In the genomic region with DNA sequence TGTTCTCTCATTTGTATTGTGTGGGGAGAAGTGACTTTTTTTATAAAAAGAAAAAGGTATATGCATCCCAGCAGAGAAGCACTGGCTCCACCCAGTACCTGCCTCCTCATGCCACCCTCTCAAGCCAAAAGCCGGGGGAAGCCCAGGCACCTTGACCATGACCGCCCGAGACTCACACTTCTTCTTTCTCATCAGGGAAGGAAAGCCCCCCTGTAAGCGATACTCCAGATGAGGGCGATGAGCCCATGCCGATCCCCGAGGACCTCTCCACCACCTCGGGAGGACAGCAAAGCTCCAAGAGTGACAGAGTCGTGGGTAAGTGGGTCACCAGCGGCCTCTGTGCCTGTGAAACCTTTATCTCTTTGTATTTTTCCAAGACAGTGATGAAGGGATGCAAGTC, we compare ENCODE assay signal across 12 cellular contexts. TPM values are rescaled to one million over a fixed set of nuclear protein-coding genes. Genes with fewer than 3 reads are reported as not detected.
DNase-seq lines count a peak whose midpoint lies in the region; ATAC-seq lines count a peak whose summit lies in the region.
"Had no signal": no experiment of that assay in that cellular context is flagged by ENCODE, and none has a peak within 500 bp of the region (broad histone marks: within the 10 kb centered on the region; RNA-seq: fewer than 3 reads in every experiment).

No MANE protein-coding gene starts in this region.

- 96% methylated on average over 10 of the region's 10 CpGs for WGBS in thymus

- intact Hi-C loops in activated naive CD4-positive, alpha-beta T cell treated with anti-CD3 and anti-CD28 coated beads for 36 hours (cut with micrococcal nuclease) = no loop called here

- peak overlapping the region; percentile 6 for H3K27ac ChIP-seq in KOPT-K1 (ENCODE audit: low read depth, low read length, poor library complexity, severe bottlenecking)
- H3K27ac ChIP-seq in thymus (ENCODE audit: low read depth) = peak overlapping the region; percentile 26
- H3K27ac ChIP-seq: VCaP had no signal

- H3K4me3 Mint-ChIP-seq in activated naive CD4-positive, alpha-beta T cell treated with anti-CD3 and anti-CD28 coated beads for 36 hours = no peak overlapping the region
- H3K4me3 Mint-ChIP-seq: stimulated activated naive CD8-positive, alpha-beta T cell treated with anti-CD3 and anti-CD28 coated beads, Interleukin-15, Interleukin-2, amounts not matched to agents 100 ng/mL and 50 ng/mL, for 24 hours had no signal

- peaks cover 59% of the 10 kb centered on the region for H3K4me1 Mint-ChIP-seq in activated naive CD4-positive, alpha-beta T cell treated with anti-CD3 and anti-CD28 coated beads for 36 hours (ENCODE audit: low read depth)

- DNase-seq in activated naive CD4-positive, alpha-beta T cell treated with anti-CD3 and anti-CD28 coated beads for 36 hours = no peak
- no peak for DNase-seq in activated naive CD4-positive, alpha-beta T cell (lab: John Stamatoyannopoulos, UW)
- DNase-seq in NCI-H69 (lab: John Stamatoyannopoulos, UW) = no peak
- no peak for DNase-seq in ACHN
- no peak for DNase-seq in EL
- DNase-seq: dermis blood vessel endothelial cell had no signal

- in situ Hi-C loops in ACHN (cut with HindIII; ENCODE audit: low pct_ligation_motif_present, low pct_unique_long_range_greater_than_20kb, low sequenced_read_pairs) = no loop called here

- CTCF ChIA-PET in activated naive CD4-positive, alpha-beta T cell treated with anti-CD3 and anti-CD28 coated beads for 36 hours (lab: Charles Lee) = interaction anchor here (0.9 to 1.3 kb wide), 2 partner anchors 15 to 32 kb away, joined by 3 to 4 read pairs; no protein-coding TSS in a partner anchor

- peak overlapping the region; percentile 21 for H3K27ac Mint-ChIP-seq in activated naive CD4-positive, alpha-beta T cell treated with anti-CD3 and anti-CD28 coated beads for 36 hours

- H3K9me3 ChIP-seq in KOPT-K1 (ENCODE audit: insufficient read depth, low read length, poor library complexity, severe bottlenecking) = no peaks in the 10 kb centered on the region
- no peaks in the 10 kb centered on the region for H3K9me3 ChIP-seq in thymus (ENCODE audit: control insufficient read depth)

- H3K27me3 ChIP-seq in thymus (ENCODE audit: control insufficient read depth, insufficient read depth) = no peaks in the 10 kb centered on the region

- peaks cover 90% of the 10 kb centered on the region for H3K36me3 ChIP-seq in KOPT-K1 (ENCODE audit: insufficient read depth, low read length)
- H3K36me3 ChIP-seq in thymus (ENCODE audit: control insufficient read depth, insufficient read depth) = peaks cover 48% of the 10 kb centered on the region

- peaks cover 78% of the 10 kb centered on the region for H3K36me3 Mint-ChIP-seq in activated naive CD4-positive, alpha-beta T cell treated with anti-CD3 and anti-CD28 coated beads for 36 hours (ENCODE audit: low read depth)

- peak; percentile 58 for ATAC-seq in HG02588 (IDR thresholded peaks at IDR 0.05; ENCODE audit: unreplicated experiment)

- no peak overlapping the region for H3K4me3 ChIP-seq in thymus (ENCODE audit: low read length)

- no peaks in the 10 kb centered on the region for H3K9me3 Mint-ChIP-seq in activated naive CD4-positive, alpha-beta T cell treated with anti-CD3 and anti-CD28 coated beads for 36 hours
- H3K9me3 Mint-ChIP-seq: stimulated activated naive CD8-positive, alpha-beta T cell treated with anti-CD3 and anti-CD28 coated beads, Interleukin-15, Interleukin-2, amounts not matched to agents 100 ng/mL and 50 ng/mL, for 24 hours had no signal

- H3K27me3 Mint-ChIP-seq in activated naive CD4-positive, alpha-beta T cell treated with anti-CD3 and anti-CD28 coated beads for 36 hours (ENCODE audit: low read depth) = no peaks in the 10 kb centered on the region
- H3K27me3 Mint-ChIP-seq: stimulated activated naive CD8-positive, alpha-beta T cell treated with anti-CD3 and anti-CD28 coated beads, Interleukin-15, Interleukin-2, amounts not matched to agents 100 ng/mL and 50 ng/mL, for 24 hours had no signal

- peaks cover 33% of the 10 kb centered on the region for H3K4me1 ChIP-seq in thymus (ENCODE audit: control insufficient read depth, insufficient read depth, low read length)

RNA-seq across cellular contexts. Expression of a gene that starts 22.9 kb away (rescaled TPM):
- total RNA-seq in activated naive CD4-positive, alpha-beta T cell treated with anti-CD3 and anti-CD28 coated beads for 36 hours = 100 to 1,000 TPM; 213 to 226 TPM
- polyA plus RNA-seq in thymus = 99.0 TPM
- total RNA-seq: glomerular endothelial cell had no signal
